In genomic region chr3:177764377-177764912, GRCh38 we compare ENCODE assay signal across 19 cellular contexts.
DNase-seq lines count a peak whose midpoint lies in the region; ATAC-seq and TF ChIP-seq lines count a peak whose summit lies in the region.
"Had no signal": no experiment of that assay in that cellular context is flagged by ENCODE, and none has a peak within 500 bp of the region (broad histone marks: within the 10 kb centered on the region; RNA-seq: fewer than 3 reads in every experiment).

No MANE protein-coding gene starts in this region.

- no peak overlapping the region for H3K27ac Mint-ChIP-seq in endodermal cell
- H3K27ac Mint-ChIP-seq: activated CD4-positive, alpha-beta T cell treated with anti-CD3 and anti-CD28 coated beads, Interleukin-2, amount 10 ng/mL, durations not matched to agents 7 days and 5 days had no signal

- H3K27me3 Mint-ChIP-seq in endodermal cell (ENCODE audit: insufficient read depth) = peaks cover 6% of the 10 kb centered on the region
- H3K27me3 Mint-ChIP-seq: activated CD4-positive, alpha-beta T cell treated with anti-CD3 and anti-CD28 coated beads, Interleukin-2, amount 10 ng/mL, durations not matched to agents 7 days and 5 days had no signal

- WGBS in endodermal cell (ENCODE audit: insufficient coverage in 1 of 2, insufficient read length in 1 of 2), 2 experiments = no CpG with 5 or more reads among the region's 1 CpG

- H3K4me3 Mint-ChIP-seq in endodermal cell = no peak overlapping the region
- H3K4me3 Mint-ChIP-seq: activated CD4-positive, alpha-beta T cell treated with anti-CD3 and anti-CD28 coated beads, Interleukin-2, amount 10 ng/mL, durations not matched to agents 7 days and 5 days had no signal

- H3K4me3 ChIP-seq in endodermal cell (ENCODE audit: low read length) (peak overlapping the region; percentile 29), thoracic aorta (no peak overlapping the region)
- H3K4me3 ChIP-seq: breast epithelium, gastrocnemius medialis, spleen had no signal

- peaks cover 17% of the 10 kb centered on the region for H3K9me3 ChIP-seq in endodermal cell (ENCODE audit: control insufficient read depth, low read length)
- H3K9me3 ChIP-seq in thoracic aorta = no peaks in the 10 kb centered on the region
- H3K9me3 ChIP-seq: gastrocnemius medialis had no signal

- H3K4me1 ChIP-seq in endodermal cell (ENCODE audit: control insufficient read depth, insufficient read depth, low read length) (no peaks in the 10 kb centered on the region), thoracic aorta (ENCODE audit: control insufficient read depth in 1 of 2, low read depth in 2 of 2) (peaks cover 8 to 27% of the 10 kb centered on the region in 2 donors)
- H3K4me1 ChIP-seq: breast epithelium, spleen had no signal

- peak; percentile 94 for ATAC-seq in left ventricle myocardium superior
- peak; percentile 69 for ATAC-seq in thoracic aorta (ENCODE audit: insufficient number of reproducible peaks, low FRiP score, low read depth)
- ATAC-seq in HG03565 (IDR thresholded peaks at IDR 0.05; ENCODE audit: unreplicated experiment) = no peak
- no peak for ATAC-seq in GM19351 (IDR thresholded peaks at IDR 0.05; ENCODE audit: unreplicated experiment)
- ATAC-seq: gastrocnemius medialis had no signal

- H3K4me1 Mint-ChIP-seq in endodermal cell = peaks cover 19% of the 10 kb centered on the region
- H3K4me1 Mint-ChIP-seq: activated CD4-positive, alpha-beta T cell treated with anti-CD3 and anti-CD28 coated beads, Interleukin-2, amount 10 ng/mL, durations not matched to agents 7 days and 5 days had no signal

- H3K27ac ChIP-seq in endodermal cell (ENCODE audit: low read depth, low read length) = no peak overlapping the region
- peak overlapping the region; percentile 35 to 55 for H3K27ac ChIP-seq in thoracic aorta
- H3K27ac ChIP-seq: 22Rv1, breast epithelium, C4-2B, spleen had no signal

- DNase-seq in NCI-H146 (lab: John Stamatoyannopoulos, UW) = peak; percentile 11
- no peak for DNase-seq in NCI-H146 treated with DMSO at 0.1 percent for 48 hours (lab: John Stamatoyannopoulos, UW; ENCODE audit: unreplicated experiment)
- DNase-seq in endodermal cell = no peak
- no peak for DNase-seq in left ventricle myocardium superior
- no peak for DNase-seq in thoracic aorta (ENCODE audit: low spot score)
- DNase-seq in DMS53 (lab: John Stamatoyannopoulos, UW) = no peak
- DNase-seq: activated CD4-positive, alpha-beta T cell treated with anti-CD3 and anti-CD28 coated beads, Interleukin-2, amount 10 ng/mL, durations not matched to agents 7 days and 5 days; activated naive CD4-positive, alpha-beta T cell treated with anti-CD3 and anti-CD28 coated beads, Interleukin-2, amount 50 U/mL, for 16 hours; effector CD8-positive, alpha-beta T cell; gastrocnemius medialis; KG1; NCI-H2171 treated with DMSO at 0.1 percent for 48 hours; posterior cingulate gyrus; spleen had no signal

- no peak for TF ChIP-seq CTCF in endodermal cell (conservative IDR thresholded peaks at IDR 0.05)
- no peak for TF ChIP-seq CTCF in thoracic aorta (IDR thresholded peaks at IDR 0.05)

- intact Hi-C loops in left ventricle myocardium superior (cut with micrococcal nuclease) = no loop called here

- H3K36me3 Mint-ChIP-seq in endodermal cell (ENCODE audit: low read depth) = no peaks in the 10 kb centered on the region

- peaks cover 25% of the 10 kb centered on the region for H3K9me3 Mint-ChIP-seq in endodermal cell

- H3K27me3 ChIP-seq in endodermal cell (ENCODE audit: control insufficient read depth, insufficient read depth, low read length, poor library complexity, severe bottlenecking) = no peaks in the 10 kb centered on the region
- no peaks in the 10 kb centered on the region for H3K27me3 ChIP-seq in thoracic aorta (replicated peaks; ENCODE audit: insufficient read depth)
- H3K27me3 ChIP-seq: breast epithelium, gastrocnemius medialis, spleen had no signal

- no peak overlapping the region for H3K9ac ChIP-seq in endodermal cell (ENCODE audit: extremely low read depth, low read length, poor library complexity, severe bottlenecking)

- H3K36me3 ChIP-seq in endodermal cell (ENCODE audit: control insufficient read depth, insufficient read depth, low read length) (no peaks in the 10 kb centered on the region), thoracic aorta (no peaks in the 10 kb centered on the region)
- H3K36me3 ChIP-seq: breast epithelium, gastrocnemius medialis, spleen had no signal

Comparison
In these comparisons a context has a peak if more than half of its experiments do, and no peak if none do; other contexts are left out.
1. ATAC-seq: peak in left ventricle myocardium superior (single experiment) and thoracic aorta (single experiment); none in HG03565 (single experiment) and GM19351 (single experiment).